Comparison of ENCODE assay signal across 37 cellular contexts in genomic region chr1:17713993-17714392, GRCh38. TPM values are rescaled to one million over a fixed set of nuclear protein-coding genes. Genes with fewer than 3 reads are reported as not detected.
"Had no signal": no experiment of that assay in that cellular context is flagged by ENCODE, and none has a peak within 500 bp of the region (broad histone marks: within the 10 kb centered on the region; RNA-seq: fewer than 3 reads in every experiment).

No MANE protein-coding gene starts in this region.

- H3K27ac Mint-ChIP-seq: activated B cell treated with CpG ODN at 0.5 μM for 24 hours; activated CD8-positive, alpha-beta T cell treated with anti-CD3 and anti-CD28 coated beads for 36 hours; activated naive CD8-positive, alpha-beta T cell; activated T-helper 17 cell treated with anti-CD3 and anti-CD28 coated beads, Interleukin-2, amount 50 U/mL, for 72 hours; dendritic cell treated with granulocyte-macrophage colony-stimulating factor and Interleukin-4, amounts not matched to agents 40 ng/mL and 50 ng/mL, for 4 days; T-helper 17 cell; T-helper 2 cell treated with Interferon-gamma antibody and Interleukin-4, amounts not matched to agents 5 μg/mL and 100 μg/mL, for 36 hours had no signal

- H3K9me3 Mint-ChIP-seq: activated B cell treated with CpG ODN at 0.5 μM for 24 hours; activated T-cell treated with anti-CD3 and anti-CD28 coated beads, Interleukin-2, amount 50 U/mL, for 4 hours; activated T-helper 17 cell treated with anti-CD3 and anti-CD28 coated beads, Interleukin-2, amount 50 U/mL, for 72 hours; central memory CD8-positive, alpha-beta T cell; dendritic cell treated with granulocyte-macrophage colony-stimulating factor and Interleukin-4, amounts not matched to agents 40 ng/mL and 50 ng/mL, for 4 days; T-helper 2 cell treated with Interferon-gamma antibody and Interleukin-4, amounts not matched to agents 5 μg/mL and 100 μg/mL, for 36 hours had no signal

- H3K36me3 Mint-ChIP-seq: activated naive CD8-positive, alpha-beta T cell had no signal

- DNase-seq: activated B cell treated with CpG ODN at 0.5 μM for 24 hours; activated CD4-positive, alpha-beta T cell treated with anti-CD3 and anti-CD28 coated beads for 48 hours; activated CD4-positive, alpha-beta T cell treated with anti-CD3 and anti-CD28 coated beads, Interleukin-2, amount 50 U/mL, for 1 hour; activated CD4-positive, alpha-beta T cell treated with anti-CD3 and anti-CD28 coated beads, Interleukin-2, amount 50 U/mL, for 48 hours; activated CD8-positive, alpha-beta memory T cell treated with anti-CD3 and anti-CD28 coated beads for 24 hours; activated CD8-positive, alpha-beta T cell treated with anti-CD3 and anti-CD28 coated beads for 36 hours; activated effector memory CD4-positive, alpha-beta T cell treated with Interleukin-2 at 50 U/mL for 16 hours; activated gamma-delta T cell treated with Interleukin-2 at 50 U/mL for 16 hours; activated naive CD4-positive, alpha-beta T cell treated with anti-CD3 and anti-CD28 coated beads, Interleukin-2, amount 50 U/mL, for 16 hours; activated naive CD4-positive, alpha-beta T cell treated with Interleukin-2 at 50 U/mL for 16 hours; activated T-cell treated with anti-CD3 and anti-CD28 coated beads, Interleukin-2, amount 50 U/mL, for 4 hours; amniotic stem cell; anterior cingulate cortex; brain microvascular endothelial cell; dorsolateral prefrontal cortex; effector memory CD4-positive, alpha-beta T cell; erythroblast; foreskin keratinocyte; gastrocnemius medialis; glutamatergic neuron; T-helper 17 cell; T1000; WERI-Rb-1 had no signal

- H3K27me3 ChIP-seq: brain microvascular endothelial cell had no signal

- FAIRE-seq: astrocyte, bronchial epithelial cell had no signal

- H3K4me3 ChIP-seq: coronary artery, dorsolateral prefrontal cortex, esophagus muscularis mucosa, gastrocnemius medialis, heart left ventricle had no signal

- H3K36me3 ChIP-seq: brain microvascular endothelial cell, esophagus muscularis mucosa, gastrocnemius medialis, heart left ventricle, WERI-Rb-1 had no signal

- H3K27ac ChIP-seq: brain microvascular endothelial cell, coronary artery, dorsolateral prefrontal cortex, esophagus muscularis mucosa, foreskin keratinocyte, gastrocnemius medialis, heart left ventricle, WERI-Rb-1 had no signal

- ATAC-seq: activated CD4-positive, CD25-positive, alpha-beta regulatory T cell treated with anti-CD3 and anti-CD28 coated beads, Interleukin-2, amount 50 U/mL, for 24 hours; activated CD8-positive, alpha-beta T cell treated with anti-CD3 and anti-CD28 coated beads for 36 hours; activated T-cell treated with anti-CD3 and anti-CD28 coated beads, Interleukin-2, amount 50 U/mL, for 4 hours; activated T-helper 17 cell treated with anti-CD3 and anti-CD28 coated beads, Interleukin-2, amount 50 U/mL, for 72 hours; foreskin keratinocyte; gastrocnemius medialis; heart left ventricle; T-helper 17 cell had no signal

- H3K4me3 Mint-ChIP-seq: activated B cell treated with CpG ODN at 0.5 μM for 24 hours; activated CD8-positive, alpha-beta T cell treated with anti-CD3 and anti-CD28 coated beads for 36 hours; activated naive CD8-positive, alpha-beta T cell; activated T-cell treated with anti-CD3 and anti-CD28 coated beads, Interleukin-2, amount 50 U/mL, for 4 hours; activated T-helper 17 cell treated with anti-CD3 and anti-CD28 coated beads, Interleukin-2, amount 50 U/mL, for 72 hours; central memory CD8-positive, alpha-beta T cell; dendritic cell treated with granulocyte-macrophage colony-stimulating factor and Interleukin-4, amounts not matched to agents 40 ng/mL and 50 ng/mL, for 4 days; T-helper 17 cell; T-helper 2 cell treated with Interferon-gamma antibody and Interleukin-4, amounts not matched to agents 5 μg/mL and 100 μg/mL, for 36 hours had no signal

- H3K4me1 ChIP-seq: esophagus muscularis mucosa, foreskin keratinocyte, gastrocnemius medialis, heart left ventricle had no signal

- H3K4me1 Mint-ChIP-seq: activated B cell treated with CpG ODN at 0.5 μM for 24 hours; activated T-helper 17 cell treated with anti-CD3 and anti-CD28 coated beads, Interleukin-2, amount 50 U/mL, for 72 hours; central memory CD8-positive, alpha-beta T cell had no signal

RNA-seq across cellular contexts. Expression of gene ACTL8, which starts 41.1 kb away (rescaled TPM):
- total RNA-seq: activated B cell treated with CpG ODN at 0.5 μM for 24 hours; activated CD8-positive, alpha-beta T cell treated with anti-CD3 and anti-CD28 coated beads for 36 hours; activated T-cell treated with anti-CD3 and anti-CD28 coated beads, Interleukin-2, amount 50 U/mL, for 4 hours; bronchial epithelial cell; cardiac septum; cerebellum; esophagus muscularis mucosa; foreskin keratinocyte; gastrocnemius medialis; heart left ventricle; T-helper 17 cell had no signal
- polyA plus RNA-seq: adipose tissue, foreskin keratinocyte, heart left ventricle had no signal
